In the genomic region with DNA sequence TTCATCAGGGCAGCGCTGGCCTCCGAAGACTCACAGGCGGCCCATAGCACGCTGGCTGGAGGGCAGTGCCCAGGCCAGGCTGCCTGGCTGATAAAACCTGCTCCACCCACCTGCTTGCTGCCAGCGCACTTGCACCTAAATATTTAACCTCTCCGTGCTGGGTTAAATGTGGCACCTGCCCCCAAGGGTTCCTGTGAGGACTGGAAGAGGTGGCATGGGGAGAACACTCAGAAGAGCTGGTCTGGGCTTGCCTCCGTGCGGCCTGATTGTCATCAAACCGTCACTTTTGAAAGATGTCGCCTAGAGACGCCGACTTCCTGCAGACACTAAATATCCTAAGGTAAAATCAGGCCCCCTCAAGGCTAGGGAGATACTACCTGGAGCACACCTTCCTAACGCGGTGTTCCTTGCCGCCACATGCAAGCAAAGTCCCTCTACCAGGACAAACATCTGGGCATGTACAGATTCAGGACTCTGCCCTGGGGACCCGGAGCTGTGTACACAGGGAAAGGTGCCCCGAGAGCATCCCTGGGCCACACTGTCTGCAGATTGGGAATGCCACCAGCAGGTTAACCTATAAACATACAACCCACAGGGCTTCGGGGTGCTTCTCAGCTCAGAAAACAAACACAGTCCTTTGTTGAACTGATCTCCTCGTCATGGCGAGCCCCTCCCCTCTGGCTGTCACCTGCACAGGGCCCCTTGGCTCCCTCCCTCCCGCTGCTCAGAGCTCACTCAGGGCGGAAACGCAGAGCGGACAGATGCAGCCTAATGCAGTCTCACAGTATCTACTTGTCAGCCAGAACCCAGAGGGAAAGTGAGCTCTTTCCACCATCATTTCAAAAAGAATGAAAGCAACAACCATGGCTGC, we compare ENCODE assay signal across 13 cellular contexts.
A peak's percentile ranks its signal among the peaks of the same experiment; 100 is the strongest.
DNase-seq lines count a peak whose midpoint lies in the region; ATAC-seq, FAIRE-seq and TF ChIP-seq lines count a peak whose summit lies in the region.
"Had no signal": no experiment of that assay in that cellular context is flagged by ENCODE, and none has a peak within 500 bp of the region (broad histone marks: within the 10 kb centered on the region; RNA-seq: fewer than 3 reads in every experiment).

No MANE protein-coding gene starts in this region.

- FAIRE-seq in HTR-8/SVneo (lab: Jason Lieb, UNC), result no peak

- WGBS in aorta, 2 donors, result 83 to 86% methylated on average over 24 of the region's 24 CpGs

- H3K36me3 ChIP-seq in right atrium auricular region, result peaks cover 20% of the 10 kb centered on the region
- H3K36me3 ChIP-seq in aorta (ENCODE audit: control insufficient read depth in 1 of 2, insufficient read depth in 2 of 2, low read length in 1 of 2), result no peaks in the 10 kb centered on the region

- TF ChIP-seq CTCF in right atrium auricular region (IDR thresholded peaks at IDR 0.05), result no peak

- intact Hi-C loops in Right ventricle myocardium inferior (cut with DNase I), result no loop called here
- intact Hi-C loops in aorta (cut with DNase I), result no loop called here

- H3K4me1 ChIP-seq in right atrium auricular region (no peaks in the 10 kb centered on the region), aorta (ENCODE audit: control insufficient read depth in 1 of 2, insufficient read depth in 2 of 2, low read length in 2 of 2) (no peaks in the 10 kb centered on the region)

- peak; percentile 69 for ATAC-seq in Right ventricle myocardium inferior
- no peak for ATAC-seq in aorta (ENCODE audit: low FRiP score)

- H3K9me3 ChIP-seq in right atrium auricular region (no peaks in the 10 kb centered on the region), aorta (ENCODE audit: control insufficient read depth, low read length) (no peaks in the 10 kb centered on the region)

- no peak for DNase-seq in Right ventricle myocardium inferior (ENCODE audit: missing footprints)
- DNase-seq in right atrium auricular region (ENCODE audit: low spot score), result no peak
- DNase-seq in NCI-H69 (lab: John Stamatoyannopoulos, UW), result peak; percentile 89
- peak; percentile 94 for DNase-seq in left kidney (ENCODE audit: low read depth, low spot score)
- peak; percentile 26 to 65 for DNase-seq in aorta
- DNase-seq in HTR-8/SVneo (ENCODE audit: insufficient read length, low spot score), result no peak
- DNase-seq in LoVo (ENCODE audit: low spot score), result no peak
- DNase-seq in GM03348 (ENCODE audit: low spot score), result no peak
- DNase-seq: activated CD4-positive, alpha-beta memory T cell treated with anti-CD3 and anti-CD28 coated beads for 36 hours; central memory CD4-positive, alpha-beta T cell; erythroblast; stimulated activated naive CD4-positive, alpha-beta T cell had no signal

- H3K4me3 ChIP-seq in right atrium auricular region (no peak overlapping the region), aorta (ENCODE audit: low read length in 2 of 2) (no peak overlapping the region)

- H3K27me3 ChIP-seq in right atrium auricular region (no peaks in the 10 kb centered on the region), aorta (ENCODE audit: control insufficient read depth in 1 of 2, insufficient read depth in 2 of 2, low read length in 1 of 2) (no peaks in the 10 kb centered on the region)

- H3K27ac ChIP-seq in right atrium auricular region (no peak overlapping the region), aorta (ENCODE audit: low read depth in 1 of 2, low read length in 2 of 2) (no peak overlapping the region)
- H3K27ac ChIP-seq: RWPE1 had no signal

Comparison
In these comparisons a context has a peak if more than half of its experiments do, and no peak if none do; other contexts are left out.
1. DNase-seq: peak in NCI-H69 (single experiment), left kidney (single experiment) and aorta (2 of 2); none in Right ventricle myocardium inferior (single experiment), right atrium auricular region (single experiment), HTR-8/SVneo (single experiment), LoVo (single experiment) and GM03348 (single experiment).